Comparison of ENCODE assay signal across 19 cellular contexts in the genomic region with DNA sequence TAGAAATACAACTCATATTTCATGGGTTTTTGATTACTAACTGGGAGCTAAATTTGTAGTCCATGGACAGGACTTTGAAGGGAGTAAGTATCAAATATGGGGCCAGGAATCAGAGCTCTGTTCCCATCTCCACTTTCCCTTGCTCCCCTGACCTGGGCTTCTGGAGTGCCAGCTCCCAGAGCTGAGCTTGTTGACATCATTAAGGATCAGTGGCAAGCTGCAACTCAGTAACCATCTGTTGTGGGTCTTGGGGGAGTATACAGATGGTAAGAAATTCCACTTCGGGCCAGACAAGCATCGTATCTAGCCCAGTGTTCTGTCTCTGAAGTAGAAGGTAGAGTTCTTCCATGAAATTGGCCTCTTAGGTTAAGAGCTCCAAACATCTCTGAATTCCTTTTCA. TPM values are rescaled to one million over a fixed set of nuclear protein-coding genes. Genes with fewer than 3 reads are reported as not detected.
"Had no signal": no experiment of that assay in that cellular context is flagged by ENCODE, and none has a peak within 500 bp of the region (broad histone marks: within the 10 kb centered on the region; RNA-seq: fewer than 3 reads in every experiment).

No MANE protein-coding gene starts in this region.

RNA-seq across cellular contexts. Expression of gene CSH1, which starts 5.6 kb away (rescaled TPM):
- total RNA-seq: left cardiac atrium, left lung, liver, lower lobe of right lung, mammary epithelial cell, mucosa of gallbladder, natural killer cell, occipital lobe, osteocyte, posterior vena cava, psoas muscle, sigmoid colon, skeletal muscle tissue, smooth muscle cell, temporal lobe, thyroid gland, transverse colon, upper lobe of left lung had no signal
- polyA plus RNA-seq: keratinocyte, liver, mammary epithelial cell, psoas muscle, sigmoid colon, smooth muscle cell had no signal

RNA-seq across cellular contexts. Expression of gene CSHL1, which starts 9.1 kb away (rescaled TPM):
- total RNA-seq: left cardiac atrium, left lung, liver, lower lobe of right lung, mammary epithelial cell, mucosa of gallbladder, natural killer cell, occipital lobe, osteocyte, posterior vena cava, psoas muscle, sigmoid colon, skeletal muscle tissue, smooth muscle cell, temporal lobe, thyroid gland, transverse colon, upper lobe of left lung had no signal
- polyA plus RNA-seq: keratinocyte, liver, mammary epithelial cell, psoas muscle, sigmoid colon, smooth muscle cell had no signal

RNA-seq across cellular contexts. Expression of gene GH1, which starts 16.7 kb away (rescaled TPM):
- total RNA-seq: left cardiac atrium, left lung, liver, lower lobe of right lung, mammary epithelial cell, mucosa of gallbladder, natural killer cell, occipital lobe, osteocyte, posterior vena cava, psoas muscle, sigmoid colon, skeletal muscle tissue, smooth muscle cell, temporal lobe, thyroid gland, transverse colon, upper lobe of left lung had no signal
- polyA plus RNA-seq: keratinocyte, liver, mammary epithelial cell, psoas muscle, smooth muscle cell had no signal

RNA-seq across cellular contexts. Expression of gene GH2, which starts 20.2 kb away (rescaled TPM):
- total RNA-seq: left cardiac atrium, left lung, liver, lower lobe of right lung, mammary epithelial cell, mucosa of gallbladder, natural killer cell, occipital lobe, osteocyte, posterior vena cava, psoas muscle, sigmoid colon, skeletal muscle tissue, smooth muscle cell, temporal lobe, thyroid gland, transverse colon, upper lobe of left lung had no signal
- polyA plus RNA-seq: keratinocyte, liver, mammary epithelial cell, psoas muscle, sigmoid colon, smooth muscle cell had no signal

RNA-seq across cellular contexts. Expression of gene CSH2, which starts 28.5 kb away (rescaled TPM):
- total RNA-seq: left cardiac atrium, left lung, liver, lower lobe of right lung, mammary epithelial cell, mucosa of gallbladder, natural killer cell, occipital lobe, osteocyte, posterior vena cava, psoas muscle, sigmoid colon, skeletal muscle tissue, smooth muscle cell, temporal lobe, thyroid gland, transverse colon, upper lobe of left lung had no signal
- polyA plus RNA-seq: keratinocyte, liver, mammary epithelial cell, psoas muscle, sigmoid colon, smooth muscle cell had no signal
